Comparison of ENCODE assay signal across 35 cellular contexts in genomic region chr14:69363964-69364363, GRCh38.
"Had no signal": no experiment of that assay in that cellular context is flagged by ENCODE, and none has a peak within 500 bp of the region (broad histone marks: within the 10 kb centered on the region; RNA-seq: fewer than 3 reads in every experiment).

No MANE protein-coding gene starts in this region.

- H3K4me2 ChIP-seq: SK-N-SH had no signal

- H3K9me3 Mint-ChIP-seq: activated B cell treated with CpG ODN at 0.5 μM for 24 hours; activated CD4-positive, alpha-beta memory T cell treated with anti-CD3 and anti-CD28 coated beads for 36 hours; activated naive CD4-positive, alpha-beta T cell treated with anti-CD3 and anti-CD28 coated beads, Interleukin-2, amount 50 U/mL, for 24 hours; activated naive CD8-positive, alpha-beta T cell treated with anti-CD3 and anti-CD28 coated beads, Interleukin-2, amount 10 ng/mL, durations not matched to agents 7 days and 5 days; activated T-cell treated with anti-CD3 and anti-CD28 coated beads, Interleukin-2, amount 50 U/mL, for 72 hours; activated T-helper 2 cell treated with anti-CD3 and anti-CD28 coated beads, Interferon-gamma antibody, Interleukin-2, Interleukin-4, amounts not matched to agents 10 μg/mL and 5 μg/mL and 100 μg/mL, durations not matched to agents 14 hours and 24 hours and 36 hours; central memory CD8-positive, alpha-beta T cell had no signal

- H3K27me3 ChIP-seq: ascending aorta, cardiac muscle cell, SJCRH30 had no signal

- H3K27me3 Mint-ChIP-seq: activated B cell treated with CpG ODN at 0.5 μM for 24 hours; activated CD8-positive, alpha-beta memory T cell treated with anti-CD3 and anti-CD28 coated beads, Interleukin-2, amount 10 ng/mL, durations not matched to agents 7 days and 5 days; activated naive CD4-positive, alpha-beta T cell treated with anti-CD3 and anti-CD28 coated beads, Interleukin-2, amount 50 U/mL, for 24 hours had no signal

- H3K27ac Mint-ChIP-seq: activated B cell treated with CpG ODN at 0.5 μM for 24 hours; activated CD4-positive, alpha-beta memory T cell treated with anti-CD3 and anti-CD28 coated beads for 36 hours; activated CD8-positive, alpha-beta memory T cell treated with anti-CD3 and anti-CD28 coated beads, Interleukin-2, amount 10 ng/mL, durations not matched to agents 7 days and 5 days; activated naive CD4-positive, alpha-beta T cell treated with anti-CD3 and anti-CD28 coated beads, Interleukin-2, amount 50 U/mL, for 24 hours; activated naive CD8-positive, alpha-beta T cell treated with anti-CD3 and anti-CD28 coated beads, Interleukin-2, amount 10 ng/mL, durations not matched to agents 7 days and 5 days; activated T-cell treated with anti-CD3 and anti-CD28 coated beads, Interleukin-2, amount 50 U/mL, for 72 hours; activated T-helper 2 cell treated with anti-CD3 and anti-CD28 coated beads, Interferon-gamma antibody, Interleukin-2, Interleukin-4, amounts not matched to agents 10 μg/mL and 5 μg/mL and 100 μg/mL, durations not matched to agents 14 hours and 24 hours and 36 hours had no signal

- DNase-seq: activated B cell treated with CpG ODN at 0.5 μM for 24 hours; activated CD4-positive, alpha-beta memory T cell treated with anti-CD3 and anti-CD28 coated beads for 36 hours; activated CD4-positive, alpha-beta T cell treated with anti-CD3 and anti-CD28 coated beads for 4 hours; activated CD4-positive, alpha-beta T cell treated with anti-CD3 and anti-CD28 coated beads, Interleukin-2, amount 50 U/mL, for 1 hour; activated CD4-positive, CD25-positive, alpha-beta regulatory T cell treated with anti-CD3 and anti-CD28 coated beads, Interleukin-2, amount 50 U/mL, for 72 hours; activated CD8-positive, alpha-beta memory T cell treated with anti-CD3 and anti-CD28 coated beads, Interleukin-2, amount 10 ng/mL, durations not matched to agents 7 days and 5 days; activated gamma-delta T cell; activated naive CD4-positive, alpha-beta T cell treated with Interleukin-2 at 50 U/mL for 16 hours; activated naive CD8-positive, alpha-beta T cell treated with anti-CD3 and anti-CD28 coated beads, Interleukin-2, amount 10 ng/mL, durations not matched to agents 7 days and 5 days; activated T-cell treated with anti-CD3 and anti-CD28 coated beads, Interleukin-2, amount 50 U/mL, for 1 hour; activated T-cell treated with anti-CD3 and anti-CD28 coated beads, Interleukin-2, amount 50 U/mL, for 72 hours; amygdala; Karpas-422; KBM-7; NCI-H1048; NCI-H1105 treated with DMSO at 0.1 percent for 48 hours; NCI-H1436; NCI-H1694; NCI-H1930; NCI-H2081 treated with DMSO at 0.1 percent for 48 hours; NCI-H345; NCI-H524 treated with DMSO at 0.1 percent for 48 hours; SHP77; SJCRH30; SK-N-SH; T-helper 1 cell; T-helper 2 cell; T-helper 9 cell had no signal

- H3K27ac ChIP-seq: ascending aorta, cardiac muscle cell, SJCRH30, VCaP had no signal

- H3K9me3 ChIP-seq: ascending aorta, SJCRH30, SK-N-SH had no signal

- H3K4me1 Mint-ChIP-seq: activated naive CD4-positive, alpha-beta T cell treated with anti-CD3 and anti-CD28 coated beads, Interleukin-2, amount 50 U/mL, for 24 hours; activated naive CD8-positive, alpha-beta T cell treated with anti-CD3 and anti-CD28 coated beads, Interleukin-2, amount 10 ng/mL, durations not matched to agents 7 days and 5 days; central memory CD8-positive, alpha-beta T cell had no signal

- H3K4me3 Mint-ChIP-seq: activated B cell treated with CpG ODN at 0.5 μM for 24 hours; activated CD4-positive, alpha-beta memory T cell treated with anti-CD3 and anti-CD28 coated beads for 36 hours; activated CD8-positive, alpha-beta memory T cell treated with anti-CD3 and anti-CD28 coated beads, Interleukin-2, amount 10 ng/mL, durations not matched to agents 7 days and 5 days; activated naive CD4-positive, alpha-beta T cell treated with anti-CD3 and anti-CD28 coated beads, Interleukin-2, amount 50 U/mL, for 24 hours; activated naive CD8-positive, alpha-beta T cell treated with anti-CD3 and anti-CD28 coated beads, Interleukin-2, amount 10 ng/mL, durations not matched to agents 7 days and 5 days; activated T-cell treated with anti-CD3 and anti-CD28 coated beads, Interleukin-2, amount 50 U/mL, for 72 hours; central memory CD8-positive, alpha-beta T cell had no signal

- H3K4me1 ChIP-seq: ascending aorta, SJCRH30 had no signal

- H3K36me3 Mint-ChIP-seq: activated CD4-positive, alpha-beta memory T cell treated with anti-CD3 and anti-CD28 coated beads for 36 hours; activated CD8-positive, alpha-beta memory T cell treated with anti-CD3 and anti-CD28 coated beads, Interleukin-2, amount 10 ng/mL, durations not matched to agents 7 days and 5 days; activated naive CD8-positive, alpha-beta T cell treated with anti-CD3 and anti-CD28 coated beads, Interleukin-2, amount 10 ng/mL, durations not matched to agents 7 days and 5 days had no signal

- ATAC-seq: activated CD8-positive, alpha-beta memory T cell treated with anti-CD3 and anti-CD28 coated beads, Interleukin-2, amount 10 ng/mL, durations not matched to agents 7 days and 5 days; activated T-cell treated with anti-CD3 and anti-CD28 coated beads, Interleukin-2, amount 50 U/mL, for 72 hours; Panc1 had no signal

- H3K4me3 ChIP-seq: ascending aorta, cardiac muscle cell, SJCRH30 had no signal

- H3K36me3 ChIP-seq: ascending aorta, cardiac muscle cell, SJCRH30 had no signal
